In genomic region chr2:69385443-69386151, GRCh38 we compare ENCODE assay signal across 8 cellular contexts. TPM values are rescaled to one million over a fixed set of nuclear protein-coding genes. Genes with fewer than 3 reads are reported as not detected.
DNase-seq lines count a peak whose midpoint lies in the region; ATAC-seq and TF ChIP-seq lines count a peak whose summit lies in the region.

No MANE protein-coding gene starts in this region.

- no peak for TF ChIP-seq EP300 in transverse colon (IDR thresholded peaks at IDR 0.05; ENCODE audit: low read depth)

- in situ Hi-C loops in transverse colon (cut with MboI; ENCODE audit: low pct_ligation_motif_present in 1 of 4, low pct_unique_long_range_greater_than_20kb in 1 of 4, low sequenced_read_pairs in 3 of 4) = no loop called here

- intact Hi-C loops in transverse colon (cut with DNase I; ENCODE audit: low total_unique reads) = loop anchor here (2.0 kb wide), 1 partner anchor 51 kb away; the partner anchor contains the start of gene NFU1

- H3K9ac ChIP-seq in iPS-18a (ENCODE audit: low read length) = no peak overlapping the region

- H3K4me3 ChIP-seq in iPS-18a (ENCODE audit: low read length) (peak overlapping the region; percentile 76), transverse colon (peak overlapping the region; percentile 73 to 93 (median 90))

- H3K36me3 Mint-ChIP-seq in activated T-cell treated with anti-CD3 and anti-CD28 coated beads, Interleukin-2, amount 50 U/mL, for 72 hours (ENCODE audit: insufficient read depth in 2 of 2) = peaks cover 0 to 4% of the 10 kb centered on the region in 2 donors
- H3K36me3 Mint-ChIP-seq in activated CD4-positive, alpha-beta memory T cell treated with anti-CD3 and anti-CD28 coated beads, Interleukin-2, amount 10 ng/mL, durations not matched to agents 7 days and 5 days (ENCODE audit: low read depth) = peaks cover 13% of the 10 kb centered on the region

- no peaks in the 10 kb centered on the region for H3K36me3 ChIP-seq in iPS-18a (ENCODE audit: control insufficient read depth, low read depth, low read length)
- no peaks in the 10 kb centered on the region for H3K36me3 ChIP-seq in transverse colon

- no peak for TF ChIP-seq CTCF in transverse colon (IDR thresholded peaks at IDR 0.05)

- CTCF ChIA-PET in activated CD4-positive, alpha-beta memory T cell treated with anti-CD3 and anti-CD28 coated beads, Interleukin-2, amount 10 ng/mL, durations not matched to agents 7 days and 5 days (lab: Charles Lee) = interaction anchor here (0.8 to 3.6 kb wide), 5 partner anchors 9 to 180 kb away, joined by 3 to 29 read pairs (median 4); partner anchors contain the start of gene NFU1

- H3K27ac Mint-ChIP-seq in activated T-cell treated with anti-CD3 and anti-CD28 coated beads, Interleukin-2, amount 50 U/mL, for 72 hours = peak overlapping the region; percentile 91
- H3K27ac Mint-ChIP-seq in activated CD4-positive, alpha-beta memory T cell treated with anti-CD3 and anti-CD28 coated beads, Interleukin-2, amount 10 ng/mL, durations not matched to agents 7 days and 5 days = peak overlapping the region; percentile 28

- 27 to 31% methylated on average over 8 of the region's 8 CpGs for WGBS in transverse colon (ENCODE audit: low coverage in 1 of 2), 2 donors

- H3K9me3 ChIP-seq in iPS-18a (ENCODE audit: control insufficient read depth, low read depth, low read length) (no peaks in the 10 kb centered on the region), transverse colon (no peaks in the 10 kb centered on the region)

- no peak for ATAC-seq in activated T-cell treated with anti-CD3 and anti-CD28 coated beads, Interleukin-2, amount 50 U/mL, for 72 hours (replicated peaks in 1 of 2)
- ATAC-seq in HG03196 (IDR thresholded peaks at IDR 0.05; ENCODE audit: unreplicated experiment) (no peak), GM18907 (IDR thresholded peaks at IDR 0.05; ENCODE audit: unreplicated experiment) (no peak)

- H3K27ac ChIP-seq in iPS-18a (ENCODE audit: low read length) (no peak overlapping the region), transverse colon (peak overlapping the region; percentile 90 to 96 (median 92))

- H3K4me3 Mint-ChIP-seq in activated T-cell treated with anti-CD3 and anti-CD28 coated beads, Interleukin-2, amount 50 U/mL, for 72 hours = peak overlapping the region; percentile 86 to 91
- H3K4me3 Mint-ChIP-seq in activated CD4-positive, alpha-beta memory T cell treated with anti-CD3 and anti-CD28 coated beads, Interleukin-2, amount 10 ng/mL, durations not matched to agents 7 days and 5 days = peak overlapping the region; percentile 80

- TF ChIP-seq POLR2A in transverse colon (IDR thresholded peaks at IDR 0.05) = no peak

- DNase-seq in activated T-cell treated with anti-CD3 and anti-CD28 coated beads, Interleukin-2, amount 50 U/mL, for 72 hours = no peak
- DNase-seq in activated T-cell treated with anti-CD3 and anti-CD28 coated beads, Interleukin-2, amount 50 U/mL, for 48 hours = no peak
- DNase-seq in activated CD4-positive, alpha-beta memory T cell treated with anti-CD3 and anti-CD28 coated beads, Interleukin-2, amount 10 ng/mL, durations not matched to agents 7 days and 5 days = no peak
- DNase-seq in transverse colon (peak; percentile 28), NCI-H524 treated with DMSO at 0.1 percent for 48 hours (lab: John Stamatoyannopoulos, UW) (no peak)

- H3K27me3 ChIP-seq in iPS-18a (ENCODE audit: control insufficient read depth, insufficient read depth, low read length) = peaks cover 9% of the 10 kb centered on the region
- no peaks in the 10 kb centered on the region for H3K27me3 ChIP-seq in transverse colon

- POLR2A ChIA-PET in activated CD4-positive, alpha-beta memory T cell treated with anti-CD3 and anti-CD28 coated beads, Interleukin-2, amount 10 ng/mL, durations not matched to agents 7 days and 5 days (lab: Charles Lee) = interaction anchor here (0.7 to 3.8 kb wide), 6 partner anchors 10 to 908 kb away, joined by 3 to 33 read pairs (median 4); partner anchors contain the start of genes NFU1 and SNRPG

- H3K9me3 Mint-ChIP-seq in activated T-cell treated with anti-CD3 and anti-CD28 coated beads, Interleukin-2, amount 50 U/mL, for 72 hours = no peaks in the 10 kb centered on the region
- H3K9me3 Mint-ChIP-seq in activated CD4-positive, alpha-beta memory T cell treated with anti-CD3 and anti-CD28 coated beads, Interleukin-2, amount 10 ng/mL, durations not matched to agents 7 days and 5 days = no peaks in the 10 kb centered on the region

- H3K4me1 ChIP-seq in iPS-18a (ENCODE audit: control insufficient read depth, low read depth, low read length) (peaks cover 16% of the 10 kb centered on the region), transverse colon (peaks cover 12 to 73% (median 45%) of the 10 kb centered on the region in 4 donors)

- H3K4me1 Mint-ChIP-seq in activated T-cell treated with anti-CD3 and anti-CD28 coated beads, Interleukin-2, amount 50 U/mL, for 72 hours (ENCODE audit: low read depth) = peaks cover 65% of the 10 kb centered on the region
- H3K4me1 Mint-ChIP-seq in activated CD4-positive, alpha-beta memory T cell treated with anti-CD3 and anti-CD28 coated beads, Interleukin-2, amount 10 ng/mL, durations not matched to agents 7 days and 5 days = peaks cover 51% of the 10 kb centered on the region

- H3K27me3 Mint-ChIP-seq in activated T-cell treated with anti-CD3 and anti-CD28 coated beads, Interleukin-2, amount 50 U/mL, for 72 hours (ENCODE audit: low read depth) = no peaks in the 10 kb centered on the region
- no peaks in the 10 kb centered on the region for H3K27me3 Mint-ChIP-seq in activated CD4-positive, alpha-beta memory T cell treated with anti-CD3 and anti-CD28 coated beads, Interleukin-2, amount 10 ng/mL, durations not matched to agents 7 days and 5 days

RNA-seq across cellular contexts. Expression of gene GFPT1, which starts 1.4 kb away (rescaled TPM):
- total RNA-seq in activated T-cell treated with anti-CD3 and anti-CD28 coated beads, Interleukin-2, amount 50 U/mL, for 72 hours = 10 to 100 TPM; 46.3 to 55.1 TPM
- total RNA-seq in activated CD4-positive, alpha-beta memory T cell treated with anti-CD3 and anti-CD28 coated beads, Interleukin-2, amount 10 ng/mL, durations not matched to agents 7 days and 5 days = 10 to 100 TPM; 27.4 to 29.6 TPM
- 100 to 1,000 TPM in 1 of 4 donors, 10 to 100 TPM in 3; 28.4 to 108 (median 46.9) TPM for total RNA-seq in transverse colon

RNA-seq across cellular contexts. Expression of gene NFU1, which starts 51.6 kb away (rescaled TPM):
- total RNA-seq in activated T-cell treated with anti-CD3 and anti-CD28 coated beads, Interleukin-2, amount 50 U/mL, for 72 hours = 10 to 100 TPM; 40.0 to 61.2 TPM
- 10 to 100 TPM; 24.4 to 30.7 TPM for total RNA-seq in activated CD4-positive, alpha-beta memory T cell treated with anti-CD3 and anti-CD28 coated beads, Interleukin-2, amount 10 ng/mL, durations not matched to agents 7 days and 5 days
- 10 to 100 TPM in 3 of 4 donors, 1 to 10 TPM in 1; 6.7 to 84.8 (median 45.0) TPM for total RNA-seq in transverse colon
